In the genomic region with DNA sequence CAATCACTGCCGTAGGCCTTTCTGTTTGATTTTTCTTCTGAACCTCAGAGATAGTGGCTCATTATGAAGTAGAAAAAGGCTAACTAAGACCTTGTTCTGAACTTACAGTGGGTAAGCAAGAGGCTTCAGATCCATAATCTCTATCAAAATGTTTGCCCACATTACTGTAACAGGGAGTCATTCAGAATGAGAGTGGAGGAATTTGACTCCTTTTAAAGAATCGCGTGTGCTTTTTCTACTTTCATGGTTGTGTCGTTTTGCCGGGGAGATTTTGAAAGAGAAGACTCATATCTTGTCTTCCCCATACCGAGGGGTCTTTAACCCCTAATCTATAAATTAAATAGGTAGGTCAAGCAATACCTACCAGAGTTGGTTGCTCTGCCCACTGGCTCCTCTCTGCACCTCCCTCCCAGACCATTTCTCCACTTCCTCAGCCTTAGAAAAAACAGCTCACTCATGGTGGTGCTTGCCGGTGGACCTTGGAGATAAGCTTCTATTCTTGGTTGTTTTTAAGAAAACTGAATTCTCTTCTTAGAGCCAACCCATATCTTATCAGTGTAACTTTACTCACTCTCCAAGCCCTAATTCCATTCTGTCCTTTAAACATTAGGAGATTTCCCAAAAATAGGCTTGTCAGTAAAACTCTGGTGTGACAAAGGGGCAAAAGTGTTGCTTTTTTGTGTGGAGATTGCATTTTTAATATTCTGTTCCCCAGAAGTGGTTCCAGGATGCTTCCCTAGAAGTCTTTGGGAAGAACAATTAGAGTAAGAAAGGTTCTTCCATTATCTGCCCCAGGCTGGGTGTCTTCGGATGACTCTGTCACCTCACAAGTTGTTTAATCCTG, we compare ENCODE assay signal across 1 cellular context.
TF ChIP-seq lines count a peak whose summit lies in the region.

No MANE protein-coding gene starts in this region.

TF ChIP-seq in GM23338, 12 proteins besides CTCF, POLR2A, EP300 and RAD21:
- no peak for TF ChIP-seq CREB1 (CRISPR knock-in tag; IDR thresholded peaks at IDR 0.05; ENCODE audit: low read depth)
- TF ChIP-seq, protein P1, sequence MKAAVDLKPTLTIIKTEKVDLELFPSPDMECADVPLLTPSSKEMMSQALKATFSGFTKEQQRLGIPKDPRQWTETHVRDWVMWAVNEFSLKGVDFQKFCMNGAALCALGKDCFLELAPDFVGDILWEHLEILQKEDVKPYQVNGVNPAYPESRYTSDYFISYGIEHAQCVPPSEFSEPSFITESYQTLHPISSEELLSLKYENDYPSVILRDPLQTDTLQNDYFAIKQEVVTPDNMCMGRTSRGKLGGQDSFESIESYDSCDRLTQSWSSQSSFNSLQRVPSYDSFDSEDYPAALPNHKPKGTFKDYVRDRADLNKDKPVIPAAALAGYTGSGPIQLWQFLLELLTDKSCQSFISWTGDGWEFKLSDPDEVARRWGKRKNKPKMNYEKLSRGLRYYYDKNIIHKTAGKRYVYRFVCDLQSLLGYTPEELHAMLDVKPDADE (IDR thresholded peaks at IDR 0.05): no peak
- no peak for TF ChIP-seq POLR2AphosphoS5 (IDR thresholded peaks at IDR 0.05; ENCODE audit: low read depth)
- no peak for TF ChIP-seq JUNB (IDR thresholded peaks at IDR 0.05; ENCODE audit: unreplicated experiment)
- no peak for TF ChIP-seq ZNF331 (CRISPR knock-in tag; IDR thresholded peaks at IDR 0.05; ENCODE audit: low read depth)
- TF ChIP-seq ZNF114 (CRISPR knock-in tag; IDR thresholded peaks at IDR 0.05): no peak
- no peak for TF ChIP-seq EZH2phosphoT487 (IDR thresholded peaks at IDR 0.05; ENCODE audit: unreplicated experiment)
- TF ChIP-seq, protein P2, sequence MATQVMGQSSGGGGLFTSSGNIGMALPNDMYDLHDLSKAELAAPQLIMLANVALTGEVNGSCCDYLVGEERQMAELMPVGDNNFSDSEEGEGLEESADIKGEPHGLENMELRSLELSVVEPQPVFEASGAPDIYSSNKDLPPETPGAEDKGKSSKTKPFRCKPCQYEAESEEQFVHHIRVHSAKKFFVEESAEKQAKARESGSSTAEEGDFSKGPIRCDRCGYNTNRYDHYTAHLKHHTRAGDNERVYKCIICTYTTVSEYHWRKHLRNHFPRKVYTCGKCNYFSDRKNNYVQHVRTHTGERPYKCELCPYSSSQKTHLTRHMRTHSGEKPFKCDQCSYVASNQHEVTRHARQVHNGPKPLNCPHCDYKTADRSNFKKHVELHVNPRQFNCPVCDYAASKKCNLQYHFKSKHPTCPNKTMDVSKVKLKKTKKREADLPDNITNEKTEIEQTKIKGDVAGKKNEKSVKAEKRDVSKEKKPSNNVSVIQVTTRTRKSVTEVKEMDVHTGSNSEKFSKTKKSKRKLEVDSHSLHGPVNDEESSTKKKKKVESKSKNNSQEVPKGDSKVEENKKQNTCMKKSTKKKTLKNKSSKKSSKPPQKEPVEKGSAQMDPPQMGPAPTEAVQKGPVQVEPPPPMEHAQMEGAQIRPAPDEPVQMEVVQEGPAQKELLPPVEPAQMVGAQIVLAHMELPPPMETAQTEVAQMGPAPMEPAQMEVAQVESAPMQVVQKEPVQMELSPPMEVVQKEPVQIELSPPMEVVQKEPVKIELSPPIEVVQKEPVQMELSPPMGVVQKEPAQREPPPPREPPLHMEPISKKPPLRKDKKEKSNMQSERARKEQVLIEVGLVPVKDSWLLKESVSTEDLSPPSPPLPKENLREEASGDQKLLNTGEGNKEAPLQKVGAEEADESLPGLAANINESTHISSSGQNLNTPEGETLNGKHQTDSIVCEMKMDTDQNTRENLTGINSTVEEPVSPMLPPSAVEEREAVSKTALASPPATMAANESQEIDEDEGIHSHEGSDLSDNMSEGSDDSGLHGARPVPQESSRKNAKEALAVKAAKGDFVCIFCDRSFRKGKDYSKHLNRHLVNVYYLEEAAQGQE (IDR thresholded peaks at IDR 0.05; ENCODE audit: unreplicated experiment): no peak
- no peak for TF ChIP-seq STAT1 (IDR thresholded peaks at IDR 0.05; ENCODE audit: unreplicated experiment)
- TF ChIP-seq, protein P3, sequence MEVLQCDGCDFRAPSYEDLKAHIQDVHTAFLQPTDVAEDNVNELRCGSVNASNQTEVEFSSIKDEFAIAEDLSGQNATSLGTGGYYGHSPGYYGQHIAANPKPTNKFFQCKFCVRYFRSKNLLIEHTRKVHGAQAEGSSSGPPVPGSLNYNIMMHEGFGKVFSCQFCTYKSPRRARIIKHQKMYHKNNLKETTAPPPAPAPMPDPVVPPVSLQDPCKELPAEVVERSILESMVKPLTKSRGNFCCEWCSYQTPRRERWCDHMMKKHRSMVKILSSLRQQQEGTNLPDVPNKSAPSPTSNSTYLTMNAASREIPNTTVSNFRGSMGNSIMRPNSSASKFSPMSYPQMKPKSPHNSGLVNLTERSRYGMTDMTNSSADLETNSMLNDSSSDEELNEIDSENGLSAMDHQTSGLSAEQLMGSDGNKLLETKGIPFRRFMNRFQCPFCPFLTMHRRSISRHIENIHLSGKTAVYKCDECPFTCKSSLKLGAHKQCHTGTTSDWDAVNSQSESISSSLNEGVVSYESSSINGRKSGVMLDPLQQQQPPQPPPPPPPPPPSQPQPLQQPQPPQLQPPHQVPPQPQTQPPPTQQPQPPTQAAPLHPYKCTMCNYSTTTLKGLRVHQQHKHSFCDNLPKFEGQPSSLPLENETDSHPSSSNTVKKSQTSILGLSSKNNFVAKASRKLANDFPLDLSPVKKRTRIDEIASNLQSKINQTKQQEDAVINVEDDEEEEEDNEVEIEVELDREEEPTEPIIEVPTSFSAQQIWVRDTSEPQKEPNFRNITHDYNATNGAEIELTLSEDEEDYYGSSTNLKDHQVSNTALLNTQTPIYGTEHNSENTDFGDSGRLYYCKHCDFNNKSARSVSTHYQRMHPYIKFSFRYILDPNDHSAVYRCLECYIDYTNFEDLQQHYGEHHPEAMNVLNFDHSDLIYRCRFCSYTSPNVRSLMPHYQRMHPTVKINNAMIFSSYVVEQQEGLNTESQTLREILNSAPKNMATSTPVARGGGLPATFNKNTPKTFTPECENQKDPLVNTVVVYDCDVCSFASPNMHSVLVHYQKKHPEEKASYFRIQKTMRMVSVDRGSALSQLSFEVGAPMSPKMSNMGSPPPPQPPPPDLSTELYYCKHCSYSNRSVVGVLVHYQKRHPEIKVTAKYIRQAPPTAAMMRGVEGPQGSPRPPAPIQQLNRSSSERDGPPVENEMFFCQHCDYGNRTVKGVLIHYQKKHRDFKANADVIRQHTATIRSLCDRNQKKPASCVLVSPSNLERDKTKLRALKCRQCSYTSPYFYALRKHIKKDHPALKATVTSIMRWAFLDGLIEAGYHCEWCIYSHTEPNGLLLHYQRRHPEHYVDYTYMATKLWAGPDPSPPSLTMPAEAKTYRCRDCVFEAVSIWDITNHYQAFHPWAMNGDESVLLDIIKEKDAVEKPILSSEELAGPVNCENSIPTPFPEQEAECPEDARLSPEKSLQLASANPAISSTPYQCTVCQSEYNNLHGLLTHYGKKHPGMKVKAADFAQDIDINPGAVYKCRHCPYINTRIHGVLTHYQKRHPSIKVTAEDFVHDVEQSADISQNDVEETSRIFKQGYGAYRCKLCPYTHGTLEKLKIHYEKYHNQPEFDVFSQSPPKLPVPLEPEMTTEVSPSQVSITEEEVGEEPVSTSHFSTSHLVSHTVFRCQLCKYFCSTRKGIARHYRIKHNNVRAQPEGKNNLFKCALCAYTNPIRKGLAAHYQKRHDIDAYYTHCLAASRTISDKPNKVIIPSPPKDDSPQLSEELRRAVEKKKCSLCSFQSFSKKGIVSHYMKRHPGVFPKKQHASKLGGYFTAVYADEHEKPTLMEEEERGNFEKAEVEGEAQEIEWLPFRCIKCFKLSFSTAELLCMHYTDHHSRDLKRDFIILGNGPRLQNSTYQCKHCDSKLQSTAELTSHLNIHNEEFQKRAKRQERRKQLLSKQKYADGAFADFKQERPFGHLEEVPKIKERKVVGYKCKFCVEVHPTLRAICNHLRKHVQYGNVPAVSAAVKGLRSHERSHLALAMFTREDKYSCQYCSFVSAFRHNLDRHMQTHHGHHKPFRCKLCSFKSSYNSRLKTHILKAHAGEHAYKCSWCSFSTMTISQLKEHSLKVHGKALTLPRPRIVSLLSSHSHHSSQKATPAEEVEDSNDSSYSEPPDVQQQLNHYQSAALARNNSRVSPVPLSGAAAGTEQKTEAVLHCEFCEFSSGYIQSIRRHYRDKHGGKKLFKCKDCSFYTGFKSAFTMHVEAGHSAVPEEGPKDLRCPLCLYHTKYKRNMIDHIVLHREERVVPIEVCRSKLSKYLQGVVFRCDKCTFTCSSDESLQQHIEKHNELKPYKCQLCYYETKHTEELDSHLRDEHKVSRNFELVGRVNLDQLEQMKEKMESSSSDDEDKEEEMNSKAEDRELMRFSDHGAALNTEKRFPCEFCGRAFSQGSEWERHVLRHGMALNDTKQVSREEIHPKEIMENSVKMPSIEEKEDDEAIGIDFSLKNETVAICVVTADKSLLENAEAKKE (CRISPR knock-in tag; IDR thresholded peaks at IDR 0.05): no peak
- TF ChIP-seq EZH2 (IDR thresholded peaks at IDR 0.05; ENCODE audit: low read depth, unreplicated experiment): no peak
- TF ChIP-seq NANOG (IDR thresholded peaks at IDR 0.05; ENCODE audit: borderline replicate concordance): no peak
